ENCODE assay signal across 11 cellular contexts in genomic region chr2:95530734-95531133, GRCh38. TPM values are rescaled to one million over a fixed set of nuclear protein-coding genes. Genes with fewer than 3 reads are reported as not detected.
DNase-seq lines count a peak whose midpoint lies in the region; ATAC-seq and TF ChIP-seq lines count a peak whose summit lies in the region.
"Had no signal": no experiment of that assay in that cellular context is flagged by ENCODE, and none has a peak within 500 bp of the region (broad histone marks: within the 10 kb centered on the region; RNA-seq: fewer than 3 reads in every experiment).

No MANE protein-coding gene starts in this region.

- WGBS in sigmoid colon, 2 donors: 86 to 92% methylated on average over 9 of the region's 9 CpGs
- WGBS in right lobe of liver (ENCODE audit: insufficient coverage, low coverage, low lambda C conversion rate, missing lambda C conversion rate): 93% methylated on average over 5 of the region's 9 CpGs

- H3K4me2 ChIP-seq in GM23338: no peak overlapping the region

- TF ChIP-seq CTCF in sigmoid colon (IDR thresholded peaks at IDR 0.05): no peak
- TF ChIP-seq CTCF in GM23338 (conservative IDR thresholded peaks at IDR 0.05; ENCODE audit: low read depth in 2 of 2): no peak
- no peak for TF ChIP-seq CTCF in right lobe of liver (IDR thresholded peaks at IDR 0.05)

- TF ChIP-seq POLR2A in sigmoid colon (IDR thresholded peaks at IDR 0.05) (no peak), right lobe of liver (IDR thresholded peaks at IDR 0.05) (no peak)

- peaks cover 0 to 17% (median 2%) of the 10 kb centered on the region in 4 donors for H3K36me3 ChIP-seq in sigmoid colon
- H3K36me3 ChIP-seq in GM23338 (ENCODE audit: insufficient read depth): no peaks in the 10 kb centered on the region
- H3K36me3 ChIP-seq in right lobe of liver: peaks cover 0 to 5% (median 0%) of the 10 kb centered on the region in 4 donors

- no peaks in the 10 kb centered on the region for H3F3A ChIP-seq in GM23338 (replicated peaks; ENCODE audit: low read depth)

- H3K27me3 Mint-ChIP-seq in activated CD4-positive, alpha-beta memory T cell treated with anti-CD3 and anti-CD28 coated beads, Interleukin-2, amount 10 ng/mL, durations not matched to agents 7 days and 5 days: no peaks in the 10 kb centered on the region
- peaks cover 10% of the 10 kb centered on the region for H3K27me3 Mint-ChIP-seq in GM23338 (ENCODE audit: insufficient read depth, low read depth, poor library complexity)
- H3K27me3 Mint-ChIP-seq: activated naive CD8-positive, alpha-beta T cell treated with anti-CD3 and anti-CD28 coated beads, Interleukin-2, amount 10 ng/mL, durations not matched to agents 7 days and 5 days had no signal

- CTCF ChIA-PET in activated CD4-positive, alpha-beta memory T cell treated with anti-CD3 and anti-CD28 coated beads, Interleukin-2, amount 10 ng/mL, durations not matched to agents 7 days and 5 days (lab: Charles Lee): no interaction called here

- intact Hi-C loops in sigmoid colon (cut with DNase I): no loop called here
- intact Hi-C loops in right lobe of liver (cut with DNase I): no loop called here

- peak; percentile 77 for DNase-seq in stimulated activated CD4-positive, alpha-beta T cell treated with anti-CD3 and anti-CD28 coated beads, Interleukin-1b, Interleukin-23, amount 100 ng/mL, for 48 hours
- no peak for DNase-seq in stimulated activated CD4-positive, alpha-beta T cell treated with anti-CD3 and anti-CD28 coated beads, Interleukin-4, amount 100 ng/mL, for 4 hours
- DNase-seq in activated CD4-positive, alpha-beta memory T cell treated with anti-CD3 and anti-CD28 coated beads, Interleukin-2, amount 10 ng/mL, durations not matched to agents 7 days and 5 days: peak; percentile 50
- DNase-seq in sigmoid colon (no peak), GM23338 (ENCODE audit: low spot score) (no peak), DMS 273 treated with DMSO at 0.1 percent for 48 hours (lab: John Stamatoyannopoulos, UW) (no peak), right lobe of liver (no peak)
- DNase-seq: activated naive CD8-positive, alpha-beta T cell treated with anti-CD3 and anti-CD28 coated beads, Interleukin-2, amount 10 ng/mL, durations not matched to agents 7 days and 5 days; NCI-H2081 treated with DMSO at 0.1 percent for 48 hours had no signal

- no peaks in the 10 kb centered on the region for H4K20me1 ChIP-seq in GM23338 (replicated peaks; ENCODE audit: insufficient read depth)

- TF ChIP-seq EP300 in sigmoid colon (IDR thresholded peaks at IDR 0.05): no peak

- H3K27ac Mint-ChIP-seq in activated CD4-positive, alpha-beta memory T cell treated with anti-CD3 and anti-CD28 coated beads, Interleukin-2, amount 10 ng/mL, durations not matched to agents 7 days and 5 days: no peak overlapping the region
- no peak overlapping the region for H3K27ac Mint-ChIP-seq in GM23338
- H3K27ac Mint-ChIP-seq: activated naive CD8-positive, alpha-beta T cell treated with anti-CD3 and anti-CD28 coated beads, Interleukin-2, amount 10 ng/mL, durations not matched to agents 7 days and 5 days had no signal

- H3K79me2 ChIP-seq in GM23338 (replicated peaks; ENCODE audit: insufficient read depth): no peaks in the 10 kb centered on the region

- H3K4me3 ChIP-seq in sigmoid colon: no peak overlapping the region
- no peak overlapping the region for H3K4me3 ChIP-seq in GM23338
- H3K4me3 ChIP-seq in right lobe of liver: no peak overlapping the region

- H3K27me3 ChIP-seq in sigmoid colon (no peaks in the 10 kb centered on the region), GM23338 (ENCODE audit: insufficient read depth) (peaks cover 11% of the 10 kb centered on the region), right lobe of liver (no peaks in the 10 kb centered on the region)

- H2AFZ ChIP-seq in GM23338: no peak overlapping the region

- ATAC-seq in HG02852 (IDR thresholded peaks at IDR 0.05; ENCODE audit: unreplicated experiment) (peak; percentile 72), GM23338 (no peak), right lobe of liver (no peak)

- H3K4me1 Mint-ChIP-seq in activated CD4-positive, alpha-beta memory T cell treated with anti-CD3 and anti-CD28 coated beads, Interleukin-2, amount 10 ng/mL, durations not matched to agents 7 days and 5 days: peaks cover 33% of the 10 kb centered on the region
- H3K4me1 Mint-ChIP-seq in GM23338: peaks cover 18% of the 10 kb centered on the region

- no peak overlapping the region for H3K4me3 Mint-ChIP-seq in activated CD4-positive, alpha-beta memory T cell treated with anti-CD3 and anti-CD28 coated beads, Interleukin-2, amount 10 ng/mL, durations not matched to agents 7 days and 5 days
- no peak overlapping the region for H3K4me3 Mint-ChIP-seq in GM23338
- H3K4me3 Mint-ChIP-seq: activated naive CD8-positive, alpha-beta T cell treated with anti-CD3 and anti-CD28 coated beads, Interleukin-2, amount 10 ng/mL, durations not matched to agents 7 days and 5 days had no signal

- H3K9me2 ChIP-seq in GM23338 (ENCODE audit: insufficient read depth): no peaks in the 10 kb centered on the region

- POLR2A ChIA-PET in activated CD4-positive, alpha-beta memory T cell treated with anti-CD3 and anti-CD28 coated beads, Interleukin-2, amount 10 ng/mL, durations not matched to agents 7 days and 5 days (lab: Charles Lee): no interaction called here

- no peaks in the 10 kb centered on the region for H3K9me3 Mint-ChIP-seq in activated CD4-positive, alpha-beta memory T cell treated with anti-CD3 and anti-CD28 coated beads, Interleukin-2, amount 10 ng/mL, durations not matched to agents 7 days and 5 days
- no peaks in the 10 kb centered on the region for H3K9me3 Mint-ChIP-seq in GM23338

- H3K4me1 ChIP-seq in sigmoid colon (peaks cover 0 to 18% (median 12%) of the 10 kb centered on the region in 4 donors), GM23338 (ENCODE audit: insufficient read depth) (0 out of 2 replicates have a peak, but pooled peaks cover 7% of the 10 kb centered on the region), right lobe of liver (peaks cover 0 to 12% (median 5%) of the 10 kb centered on the region in 4 donors)

- no peak overlapping the region for H3K27ac ChIP-seq in sigmoid colon
- H3K27ac ChIP-seq in GM23338 (ENCODE audit: low read depth): no peak overlapping the region
- H3K27ac ChIP-seq in right lobe of liver: no peak overlapping the region

- H3K9me3 ChIP-seq in sigmoid colon (no peaks in the 10 kb centered on the region), right lobe of liver (no peaks in the 10 kb centered on the region)

- peaks cover 26% of the 10 kb centered on the region for H3K36me3 Mint-ChIP-seq in activated CD4-positive, alpha-beta memory T cell treated with anti-CD3 and anti-CD28 coated beads, Interleukin-2, amount 10 ng/mL, durations not matched to agents 7 days and 5 days (ENCODE audit: low read depth)
- peaks cover 4% of the 10 kb centered on the region; the same call in 1 of the 3 replicates for H3K36me3 Mint-ChIP-seq in GM23338 (ENCODE audit: low read depth)

TF ChIP-seq in GM23338, 12 proteins besides CTCF, POLR2A, EP300 and RAD21 (continues in another document):
- TF ChIP-seq JUNB (IDR thresholded peaks at IDR 0.05; ENCODE audit: unreplicated experiment): no peak

RNA-seq across cellular contexts. Expression of gene TRIM43B, which starts 46.2 kb away (rescaled TPM):
- total RNA-seq in activated CD4-positive, alpha-beta memory T cell treated with anti-CD3 and anti-CD28 coated beads, Interleukin-2, amount 10 ng/mL, durations not matched to agents 7 days and 5 days: not detected
- total RNA-seq in sigmoid colon (not detected), right lobe of liver (not detected)
- polyA plus RNA-seq in sigmoid colon (not detected), GM23338 (2016; fragmentation: Nextera tagmentation; extraction: Ambion mirVana) (0.12 and 0.44 TPM in 2 replicates)
- 0.66 TPM in 1 of 2 replicates, not detected in the other for total RNA-seq in GM23338 (2014; rRNA removed; shearing (Covaris generic))
- total RNA-seq: activated naive CD8-positive, alpha-beta T cell treated with anti-CD3 and anti-CD28 coated beads, Interleukin-2, amount 10 ng/mL, durations not matched to agents 7 days and 5 days; mesenteric fat pad had no signal

Comparison
In these comparisons a context has a peak if more than half of its experiments do, and no peak if none do; other contexts are left out.
1. DNase-seq: peak in stimulated activated CD4-positive, alpha-beta T cell treated with anti-CD3 and anti-CD28 coated beads, Interleukin-1b, Interleukin-23, amount 100 ng/mL, for 48 hours (single experiment) and activated CD4-positive, alpha-beta memory T cell treated with anti-CD3 and anti-CD28 coated beads, Interleukin-2, amount 10 ng/mL, durations not matched to agents 7 days and 5 days (single experiment); none in stimulated activated CD4-positive, alpha-beta T cell treated with anti-CD3 and anti-CD28 coated beads, Interleukin-4, amount 100 ng/mL, for 4 hours (0 of 2), sigmoid colon (single experiment), GM23338 (single experiment), DMS 273 treated with DMSO at 0.1 percent for 48 hours (single experiment) and right lobe of liver (0 of 3).